In the genomic region with DNA sequence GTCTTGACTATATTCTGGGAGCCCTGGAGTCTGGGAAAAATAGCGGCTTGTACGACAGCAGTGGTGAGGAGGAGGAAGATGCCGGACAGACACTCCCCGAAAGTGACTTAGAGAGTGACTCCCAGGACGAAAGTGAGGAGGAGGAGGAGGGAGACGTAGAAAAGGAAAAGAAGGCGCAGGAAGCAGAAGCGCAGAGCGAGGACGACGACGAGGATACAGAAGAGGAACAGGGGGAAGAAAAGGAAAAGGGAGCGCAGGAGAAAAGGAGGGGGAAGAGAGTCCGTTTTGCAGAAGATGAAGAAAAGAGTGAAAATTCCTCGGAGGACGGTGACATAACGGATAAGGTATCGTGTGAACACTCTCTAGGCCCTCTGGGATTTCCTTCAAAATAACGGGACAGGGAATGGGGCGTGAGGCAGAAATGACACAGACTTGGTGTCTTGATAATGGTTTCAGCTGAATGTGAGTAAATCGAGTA, we compare ENCODE assay signal across 8 cellular contexts. TPM values are rescaled to one million over a fixed set of nuclear protein-coding genes. Genes with fewer than 3 reads are reported as not detected.
DNase-seq lines count a peak whose midpoint lies in the region; ATAC-seq and TF ChIP-seq lines count a peak whose summit lies in the region.

No MANE protein-coding gene starts in this region.

- CTCF ChIA-PET in BJ (lab: Yijun Ruan, JAX): interaction anchor here (0.7 to 2.2 kb wide), 6 partner anchors 8 to 388 kb away, joined by 3 to 9 read pairs (median 6); partner anchors contain the start of gene LMBR1

- H3K4me1 ChIP-seq in body of pancreas: peaks cover 31% of the 10 kb centered on the region

- intact Hi-C loops in body of pancreas (cut with DNase I): no loop called here

- H3K9me3 Mint-ChIP-seq in mesothelial cell of epicardium: no peaks in the 10 kb centered on the region

- H3K27ac Mint-ChIP-seq in mesothelial cell of epicardium: peak overlapping the region; percentile 96

- TF ChIP-seq CTCF in BJ (IDR thresholded peaks at IDR 0.05; ENCODE audit: insufficient read depth, low read depth, low read length) (no peak), body of pancreas (IDR thresholded peaks at IDR 0.05) (no peak), mesothelial cell of epicardium (IDR thresholded peaks at IDR 0.05; ENCODE audit: unreplicated experiment) (no peak), omental fat pad (IDR thresholded peaks at IDR 0.05) (no peak)

- POLR2A ChIA-PET in BJ (lab: Charles Lee): no interaction called here

- TF ChIP-seq POLR2A in body of pancreas (IDR thresholded peaks at IDR 0.05): no peak

- peaks cover 14% of the 10 kb centered on the region for H3K27me3 Mint-ChIP-seq in mesothelial cell of epicardium (ENCODE audit: low read depth)

- ATAC-seq in body of pancreas (no peak), GM19035 (IDR thresholded peaks at IDR 0.05; ENCODE audit: unreplicated experiment) (no peak), omental fat pad (ENCODE audit: low FRiP score) (no peak)

- H3K36me3 Mint-ChIP-seq in mesothelial cell of epicardium: peaks cover 11% of the 10 kb centered on the region

- WGBS in body of pancreas, 2 donors: 1% methylated on average over 21 of the region's 21 CpGs

- peaks cover 16% of the 10 kb centered on the region for H3K36me3 ChIP-seq in BJ (ENCODE audit: control insufficient read depth, insufficient read depth, low read length)
- H3K36me3 ChIP-seq in body of pancreas (replicated peaks in 1 of 2; ENCODE audit: insufficient read depth in 1 of 2, low read depth in 2 of 2): peaks cover 0 to 23% of the 10 kb centered on the region in 2 donors

- H3K4me3 ChIP-seq in BJ (ENCODE audit: low read depth, low read length) (peak overlapping the region; percentile 75), body of pancreas (peak overlapping the region; percentile 94 to 99)
- H3K4me3 ChIP-seq in Jurkat, Clone E6-1 (ENCODE audit: low read length): peak overlapping the region; percentile 63

- peaks cover 27% of the 10 kb centered on the region for H3K4me1 Mint-ChIP-seq in mesothelial cell of epicardium

- no peaks in the 10 kb centered on the region for H3K27me3 ChIP-seq in BJ (ENCODE audit: control insufficient read depth, insufficient read depth, low read length)
- no peaks in the 10 kb centered on the region for H3K27me3 ChIP-seq in body of pancreas

- peak overlapping the region in 3 of 4 donors; percentile 54 to 73 (median 61) for H3K27ac ChIP-seq in body of pancreas

- H3K9me3 ChIP-seq in body of pancreas: no peaks in the 10 kb centered on the region

- H3K4me3 Mint-ChIP-seq in mesothelial cell of epicardium: peak overlapping the region; percentile 91

- DNase-seq in BJ (ENCODE audit: low read depth) (no peak), body of pancreas (no peak), mesothelial cell of epicardium (ENCODE audit: low spot score in 2 of 2, unreplicated experiment in 2 of 2) (no peak), NCI-H526 (lab: John Stamatoyannopoulos, UW) (no peak), omental fat pad (ENCODE audit: low spot score) (no peak), NCI-H524 treated with DMSO at 0.1 percent for 48 hours (lab: John Stamatoyannopoulos, UW) (no peak)
- DNase-seq in Jurkat, Clone E6-1 (ENCODE audit: low read depth, low spot score): no peak

RNA-seq across cellular contexts. Expression of gene NOM1, which starts 0.9 kb away (rescaled TPM):
- polyA plus RNA-seq in BJ (2011; rRNA removed): 8.0 and 9.5 TPM in 2 replicates
- 10.4 and 12.5 TPM in 2 replicates for polyA minus RNA-seq in BJ (2011; rRNA and poly(A)+ RNA removed)
- 34.5 TPM for polyA plus RNA-seq in Jurkat, Clone E6-1 (2012; ENCODE audit: insufficient read depth, insufficient read length)
- 10 to 100 TPM; 23.1 to 28.0 TPM for total RNA-seq in body of pancreas
- 27.0 to 29.3 TPM (median 29.1 TPM) in 3 replicates for total RNA-seq in mesothelial cell of epicardium
- total RNA-seq in omental fat pad: 10 to 100 TPM; 16.0 to 47.1 (median 19.7) TPM

RNA-seq across cellular contexts. Expression of gene LMBR1, which starts 57.4 kb away (rescaled TPM):
- polyA plus RNA-seq in BJ (2011; rRNA removed): 5.3 and 12.2 TPM in 2 replicates
- 9.9 and 13.4 TPM in 2 replicates for polyA minus RNA-seq in BJ (2011; rRNA and poly(A)+ RNA removed)
- polyA plus RNA-seq in Jurkat, Clone E6-1 (2012; ENCODE audit: insufficient read depth, insufficient read length): 36.3 TPM
- 10 to 100 TPM; 23.4 to 54.0 TPM for total RNA-seq in body of pancreas
- 61.9 to 69.3 TPM (median 62.3 TPM) in 3 replicates for total RNA-seq in mesothelial cell of epicardium
- total RNA-seq in omental fat pad: 10 to 100 TPM; 50.1 to 93.5 (median 59.8) TPM
